9 cellular contexts compared by ENCODE assay signal in genomic region chr15:61228025-61228901, GRCh38. TPM values are rescaled to one million over a fixed set of nuclear protein-coding genes. Genes with fewer than 3 reads are reported as not detected.
DNase-seq lines count a peak whose midpoint lies in the region; ATAC-seq and FAIRE-seq lines count a peak whose summit lies in the region.
"Had no signal": no experiment of that assay in that cellular context is flagged by ENCODE, and none has a peak within 500 bp of the region (broad histone marks: within the 10 kb centered on the region; RNA-seq: fewer than 3 reads in every experiment).

No MANE protein-coding gene starts in this region.

- FAIRE-seq in small intestine (lab: Jason Lieb, UNC), result no peak
- FAIRE-seq: GM18507 had no signal

- H3K27me3 ChIP-seq in small intestine (ENCODE audit: control insufficient read depth in 2 of 2, insufficient read depth in 2 of 2, low read length in 2 of 2), result peaks cover 7% of the 10 kb centered on the region in 2 donors

- peak; percentile 6 for DNase-seq in stimulated activated CD4-positive, alpha-beta T cell treated with anti-CD3 and anti-CD28 coated beads, Interleukin-15, amount 100 ng/mL, for 24 hours
- DNase-seq in stimulated activated CD4-positive, alpha-beta T cell treated with anti-CD3 and anti-CD28 coated beads, Interleukin-4, amount 100 ng/mL, for 24 hours, result no peak
- DNase-seq in amniotic epithelial cell (ENCODE audit: low read depth), result peak; percentile 15
- DNase-seq in small intestine, result no peak
- no peak for DNase-seq in SKM-1 treated with dmso at 0.1 percent for 144 hours (lab: John Stamatoyannopoulos, UW; ENCODE audit: unreplicated experiment)
- DNase-seq in NAMALWA (ENCODE audit: low spot score), result no peak

- H3K4me1 ChIP-seq in small intestine (ENCODE audit: control insufficient read depth in 2 of 2, insufficient read depth in 1 of 2, low read depth in 1 of 2, low read length in 1 of 2), result no peaks in the 10 kb centered on the region

- no peaks in the 10 kb centered on the region for H3K36me3 ChIP-seq in small intestine (ENCODE audit: control insufficient read depth in 2 of 2, insufficient read depth in 2 of 2, low read length in 2 of 2)

- no peak for ATAC-seq in HG02763 (IDR thresholded peaks at IDR 0.05; ENCODE audit: unreplicated experiment)

- H3K9me3 ChIP-seq in small intestine (ENCODE audit: control insufficient read depth, low read depth), result no peaks in the 10 kb centered on the region

- H3K27ac ChIP-seq in small intestine (ENCODE audit: low read depth in 1 of 2, low read length in 1 of 2), result no peak overlapping the region

- peak overlapping the region; percentile 52 for H3K4me3 ChIP-seq in iPS-11a (ENCODE audit: low read depth, low read length)
- peak overlapping the region; percentile 44 to 62 for H3K4me3 ChIP-seq in small intestine (ENCODE audit: low read depth in 1 of 2, low read length in 2 of 2)

- 0 to 1% (median 1%) methylated on average over 57 to 63 of the region's 63 CpGs for WGBS in small intestine, 3 donors

RNA-seq across cellular contexts. Expression of gene RORA, which starts 0.8 kb away (rescaled TPM):
- polyA plus RNA-seq in small intestine, result 1 to 10 TPM in 2 of 3 donors, under 1 TPM in 1; 0.89 to 1.6 (median 1.1) TPM

Comparison
In these comparisons a context has a peak if more than half of its experiments do, and no peak if none do; other contexts are left out.
1. DNase-seq: peak in stimulated activated CD4-positive, alpha-beta T cell treated with anti-CD3 and anti-CD28 coated beads, Interleukin-15, amount 100 ng/mL, for 24 hours (single experiment) and amniotic epithelial cell (single experiment); none in stimulated activated CD4-positive, alpha-beta T cell treated with anti-CD3 and anti-CD28 coated beads, Interleukin-4, amount 100 ng/mL, for 24 hours (single experiment), small intestine (single experiment), SKM-1 treated with dmso at 0.1 percent for 144 hours (single experiment) and NAMALWA (single experiment).